In the genomic region with DNA sequence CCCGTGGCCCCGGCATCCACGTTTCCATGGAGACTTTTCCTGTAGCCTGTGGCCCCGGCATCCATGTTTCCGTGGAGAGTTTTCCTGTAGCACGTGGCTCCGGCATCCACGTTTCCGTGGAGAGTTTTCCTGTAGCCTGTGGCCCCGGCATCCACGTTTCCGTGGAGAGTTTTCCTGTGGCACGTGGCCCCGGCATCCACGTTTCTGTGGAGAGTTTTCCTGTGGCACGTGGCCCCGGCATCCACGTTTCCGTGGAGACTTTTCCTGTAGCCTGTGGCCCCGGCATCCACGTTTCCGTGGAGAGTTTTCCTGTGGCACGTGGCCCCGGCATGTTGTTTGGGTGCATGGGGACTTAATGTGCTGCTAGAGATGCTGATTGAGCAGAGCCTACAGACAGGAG, we compare ENCODE assay signal across 3 cellular contexts. TPM values are rescaled to one million over a fixed set of nuclear protein-coding genes. Genes with fewer than 3 reads are reported as not detected.
"Had no signal": no experiment of that assay in that cellular context is flagged by ENCODE, and none has a peak within 500 bp of the region (broad histone marks: within the 10 kb centered on the region; RNA-seq: fewer than 3 reads in every experiment).

No MANE protein-coding gene starts in this region.

RNA-seq across cellular contexts. Expression of a gene that starts 23.0 kb away (rescaled TPM):
- total RNA-seq: LHCN-M2, MCF 10A, SJSA1 had no signal
